ENCODE assay signal across 9 cellular contexts in the genomic region with DNA sequence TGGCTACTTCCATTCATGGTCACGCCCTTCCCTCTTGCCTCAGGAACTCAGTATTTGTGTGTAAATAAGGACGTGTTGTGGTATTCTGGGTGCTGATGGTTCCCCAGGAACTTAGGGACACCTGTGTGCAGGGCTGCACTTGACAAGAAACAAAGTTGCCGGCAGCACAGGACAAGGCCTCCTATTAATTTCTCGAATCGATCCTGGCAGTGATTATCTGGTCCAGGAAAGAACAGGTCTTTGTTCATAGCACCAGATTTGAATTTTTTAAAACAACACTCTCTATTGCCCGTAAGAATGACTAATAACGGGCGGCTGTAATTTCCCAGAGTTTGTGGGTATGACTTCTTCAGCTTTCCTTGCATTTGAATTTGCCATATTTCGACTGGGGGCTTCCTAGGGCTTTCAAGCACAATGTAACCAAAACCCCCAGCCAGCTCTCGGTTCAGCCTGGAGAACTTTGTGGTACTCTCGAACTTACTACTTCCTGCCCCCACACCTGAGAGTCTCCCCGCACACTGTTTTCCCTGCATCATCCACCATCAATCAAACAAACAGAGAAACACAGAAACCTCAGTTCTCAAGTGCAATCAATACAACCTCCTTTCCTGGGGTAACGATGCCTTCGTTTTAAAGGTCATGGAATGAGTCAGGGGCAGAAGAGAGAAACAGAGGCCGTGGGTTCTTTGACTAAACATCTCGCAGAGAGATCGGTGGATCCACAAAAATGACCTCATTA.
DNase-seq lines count a peak whose midpoint lies in the region; ATAC-seq and TF ChIP-seq lines count a peak whose summit lies in the region.
"Had no signal": no experiment of that assay in that cellular context is flagged by ENCODE, and none has a peak within 500 bp of the region (broad histone marks: within the 10 kb centered on the region; RNA-seq: fewer than 3 reads in every experiment).

No MANE protein-coding gene starts in this region.

- H3K4me1 Mint-ChIP-seq in neural progenitor cell, result peaks cover 6% of the 10 kb centered on the region

- no peaks in the 10 kb centered on the region for H4K20me1 ChIP-seq in neural progenitor cell (ENCODE audit: low read depth)

- H3K27ac ChIP-seq in spleen, result peak overlapping the region in 6 of 8 donors; percentile 13 to 64 (median 32)
- no peak overlapping the region for H3K27ac ChIP-seq in gastrocnemius medialis
- H3K27ac ChIP-seq in neural progenitor cell, result no peak overlapping the region
- no peak overlapping the region for H3K27ac ChIP-seq in tibial nerve
- H3K27ac ChIP-seq: HL-60 had no signal

- H3K9ac ChIP-seq in neural progenitor cell, result no peak overlapping the region

- 65 to 73% (median 69%) methylated on average over 17 of the region's 17 CpGs for WGBS in spleen, 5 donors
- WGBS in tibial nerve, 2 donors, result 69 to 74% methylated on average over 17 of the region's 17 CpGs

- no peaks in the 10 kb centered on the region for H3K79me2 ChIP-seq in neural progenitor cell (ENCODE audit: low read depth)

- no peak for TF ChIP-seq EP300 in tibial nerve (IDR thresholded peaks at IDR 0.05)

- H3K9me3 ChIP-seq in spleen (no peaks in the 10 kb centered on the region), gastrocnemius medialis (no peaks in the 10 kb centered on the region), neural progenitor cell (ENCODE audit: low read depth) (no peaks in the 10 kb centered on the region), tibial nerve (no peaks in the 10 kb centered on the region)

- no peak overlapping the region for H3K4me2 ChIP-seq in neural progenitor cell

- no peak overlapping the region for H2AFZ ChIP-seq in neural progenitor cell (replicated peaks)

- TF ChIP-seq POLR2A in spleen (IDR thresholded peaks at IDR 0.05), result no peak
- TF ChIP-seq POLR2A in gastrocnemius medialis (IDR thresholded peaks at IDR 0.05), result no peak
- no peak for TF ChIP-seq POLR2A in tibial nerve (IDR thresholded peaks at IDR 0.05)

- peak; percentile 67 for ATAC-seq in HG02885 (IDR thresholded peaks at IDR 0.05; ENCODE audit: poor library complexity, unreplicated experiment)
- ATAC-seq in gastrocnemius medialis, result no peak

- no peaks in the 10 kb centered on the region for H3K27me3 Mint-ChIP-seq in neural progenitor cell (ENCODE audit: insufficient read depth, low read depth)

- H3K4me1 ChIP-seq in spleen (peaks cover 0 to 31% (median 8%) of the 10 kb centered on the region in 6 donors), gastrocnemius medialis (peaks cover 5 to 13% of the 10 kb centered on the region in 2 donors), neural progenitor cell (no peaks in the 10 kb centered on the region), tibial nerve (peaks cover 0 to 7% (median 0%) of the 10 kb centered on the region in 4 donors)

- no peak overlapping the region for H3K4me3 Mint-ChIP-seq in neural progenitor cell

- no peaks in the 10 kb centered on the region for H3K9me3 Mint-ChIP-seq in neural progenitor cell

- no peaks in the 10 kb centered on the region for H3K36me3 Mint-ChIP-seq in neural progenitor cell

- DNase-seq in GM06990 (ENCODE audit: extremely low read depth, insufficient read length), result peak; percentile 46
- peak; percentile 15 to 46 (median 23) for DNase-seq in activated CD8-positive, alpha-beta memory T cell treated with anti-CD3 and anti-CD28 coated beads for 48 hours (ENCODE audit: low read depth in 2 of 3, low spot score in 2 of 3)
- DNase-seq in spleen, result no peak
- no peak for DNase-seq in gastrocnemius medialis
- no peak for DNase-seq in AML-193 (lab: John Stamatoyannopoulos, UW)
- no peak for DNase-seq in neural progenitor cell (ENCODE audit: low spot score)
- DNase-seq in tibial nerve (ENCODE audit: low spot score in 2 of 2), result no peak

- no peak for TF ChIP-seq CTCF in GM06990 (IDR thresholded peaks at IDR 0.05; ENCODE audit: insufficient read depth, low read length, poor library complexity, severe bottlenecking)
- no peak for TF ChIP-seq CTCF in spleen (IDR thresholded peaks at IDR 0.05 in 8 of 11, conservative IDR thresholded peaks at IDR 0.05 in 3 of 11)
- TF ChIP-seq CTCF in gastrocnemius medialis (IDR thresholded peaks at IDR 0.05 in 4 of 5, conservative IDR thresholded peaks at IDR 0.05 in 1 of 5), result no peak
- TF ChIP-seq CTCF in neural progenitor cell (IDR thresholded peaks at IDR 0.05), result no peak
- TF ChIP-seq CTCF in tibial nerve (IDR thresholded peaks at IDR 0.05), result no peak

- H3K27me3 ChIP-seq in GM06990 (replicated peaks; ENCODE audit: control insufficient read depth, insufficient read depth, low read length), result no peaks in the 10 kb centered on the region
- no peaks in the 10 kb centered on the region for H3K27me3 ChIP-seq in spleen (replicated peaks in 1 of 7)
- no peaks in the 10 kb centered on the region for H3K27me3 ChIP-seq in gastrocnemius medialis
- H3K27me3 ChIP-seq in neural progenitor cell, result no peaks in the 10 kb centered on the region
- no peaks in the 10 kb centered on the region for H3K27me3 ChIP-seq in tibial nerve

- no peaks in the 10 kb centered on the region for H3F3A ChIP-seq in neural progenitor cell (ENCODE audit: low read depth)

- no peak overlapping the region for H3K27ac Mint-ChIP-seq in neural progenitor cell

- in situ Hi-C loops in gastrocnemius medialis (cut with MboI; ENCODE audit: low sequenced_read_pairs in 4 of 4), result no loop called here

- peak overlapping the region; percentile 30 for H3K4me3 ChIP-seq in GM06990 (replicated peaks; ENCODE audit: low read depth, low read length)
- H3K4me3 ChIP-seq in spleen, result peak overlapping the region in 1 of 8 donors; percentile 39
- no peak overlapping the region for H3K4me3 ChIP-seq in gastrocnemius medialis
- H3K4me3 ChIP-seq in neural progenitor cell, result no peak overlapping the region
- no peak overlapping the region for H3K4me3 ChIP-seq in tibial nerve

- intact Hi-C loops in spleen (cut with DNase I; ENCODE audit: low total_unique reads) (no loop called here), gastrocnemius medialis (cut with DNase I; ENCODE audit: low total_unique reads) (no loop called here)

- H3K36me3 ChIP-seq in GM06990 (ENCODE audit: control insufficient read depth, insufficient read depth, low read length) (no peaks in the 10 kb centered on the region), spleen (no peaks in the 10 kb centered on the region), gastrocnemius medialis (no peaks in the 10 kb centered on the region), neural progenitor cell (no peaks in the 10 kb centered on the region), tibial nerve (no peaks in the 10 kb centered on the region)

Comparison
In these comparisons a context has a peak if more than half of its experiments do, and no peak if none do; other contexts are left out.
1. DNase-seq: peak in GM06990 (single experiment) and activated CD8-positive, alpha-beta memory T cell treated with anti-CD3 and anti-CD28 coated beads for 48 hours (3 of 3); none in spleen (single experiment), gastrocnemius medialis (0 of 2), AML-193 (0 of 2), neural progenitor cell (single experiment) and tibial nerve (0 of 2).
2. H3K27ac ChIP-seq: peak in spleen (6 of 8); none in gastrocnemius medialis (0 of 4), neural progenitor cell (single experiment) and tibial nerve (0 of 4).